In genomic region chr17:79991924-79992656, GRCh38 we compare ENCODE assay signal across 8 cellular contexts. TPM values are rescaled to one million over a fixed set of nuclear protein-coding genes. Genes with fewer than 3 reads are reported as not detected.
DNase-seq lines count a peak whose midpoint lies in the region; ATAC-seq and TF ChIP-seq lines count a peak whose summit lies in the region.

No MANE protein-coding gene starts in this region.

- H3K9me2 ChIP-seq in PC-9 (ENCODE audit: insufficient read depth): no peaks in the 10 kb centered on the region

- peaks cover 31% of the 10 kb centered on the region for H3F3A ChIP-seq in PC-9 (ENCODE audit: insufficient read depth, low read depth)

- intact Hi-C loops in PC-9 (cut with micrococcal nuclease; ENCODE audit: unreplicated experiment): loop anchor here (2.0 to 5.0 kb wide), 3 partner anchors 75 to 253 kb away; no protein-coding TSS in a partner anchor

- H3K4me1 ChIP-seq in PC-9 (replicated peaks; ENCODE audit: insufficient read depth) (peaks cover 45% of the 10 kb centered on the region), neutrophil (ENCODE audit: control insufficient read depth in 1 of 2, insufficient read depth in 1 of 2, low read depth in 1 of 2, low read length in 1 of 2) (peaks cover 54 to 58% of the 10 kb centered on the region in 2 experiments)

- DNase-seq in NCI-H1417 (lab: John Stamatoyannopoulos, UW): peak in 2 of 3 experiments; percentile 72 to 73
- no peak for DNase-seq in NCI-H1417 treated with DMSO at 0.1 percent for 48 hours (lab: John Stamatoyannopoulos, UW)
- no peak for DNase-seq in PC-9
- no peak for DNase-seq in epithelial cell of proximal tubule (ENCODE audit: low read depth)
- DNase-seq in pons (ENCODE audit: low spot score): no peak
- DNase-seq in LoVo (ENCODE audit: low spot score): no peak

- H3K27ac ChIP-seq in PC-9 (peak overlapping the region; percentile 100), neutrophil (peak overlapping the region; percentile 85)

- POLR2A ChIA-PET in PC-9 (lab: Charles Lee; ENCODE audit: unreplicated experiment): no interaction called here

- no peaks in the 10 kb centered on the region for H3K79me2 ChIP-seq in PC-9 (ENCODE audit: low read depth)

- H3K27me3 ChIP-seq in PC-9 (ENCODE audit: insufficient read depth, low read depth) (no peaks in the 10 kb centered on the region), neutrophil (peaks cover 60% of the 10 kb centered on the region)

- TF ChIP-seq CTCF in PC-9 (conservative IDR thresholded peaks at IDR 0.05) (no peak; the same call in 1 of the 2 replicates), epithelial cell of proximal tubule (conservative IDR thresholded peaks at IDR 0.05; ENCODE audit: low read depth, low read length) (no peak), neutrophil (IDR thresholded peaks at IDR 0.05) (peak; percentile 4)

- ATAC-seq in HG02885 (IDR thresholded peaks at IDR 0.05; ENCODE audit: poor library complexity, unreplicated experiment): no peak

- CTCF ChIA-PET in PC-9 (lab: Charles Lee): no interaction called here

- H3K4me3 ChIP-seq in PC-9 (no peak overlapping the region), epithelial cell of proximal tubule (ENCODE audit: low read depth, low read length) (peak overlapping the region; percentile 39), neutrophil (ENCODE audit: low read depth in 1 of 2, low read length in 1 of 2) (peak overlapping the region; percentile 65 to 70)

- H3K4me2 ChIP-seq in PC-9: peak overlapping the region; percentile 61

- H3K36me3 ChIP-seq in PC-9 (ENCODE audit: low read depth) (no peaks in the 10 kb centered on the region), neutrophil (no peaks in the 10 kb centered on the region)

- H2AFZ ChIP-seq in PC-9: no peak overlapping the region

- H3K9me3 ChIP-seq in PC-9 (ENCODE audit: insufficient read depth, low read depth) (no peaks in the 10 kb centered on the region), neutrophil (no peaks in the 10 kb centered on the region)

- H4K20me1 ChIP-seq in PC-9 (ENCODE audit: insufficient read depth): no peaks in the 10 kb centered on the region

- BruUV-seq in PC-9 (replicated peaks; lab: Mats Ljungman, UMichigan): no TSS peak

RNA-seq across cellular contexts. Expression of gene TBC1D16, which starts 43.6 kb away (rescaled TPM):
- 41.7 and 44.1 TPM in 2 replicates for total RNA-seq in PC-9 (2021)
- 19.9 and 25.7 TPM in 2 replicates for total RNA-seq in epithelial cell of proximal tubule

RNA-seq across cellular contexts. Expression of gene CCDC40, which starts 44.4 kb away (rescaled TPM):
- total RNA-seq in PC-9 (2021): 11.0 and 14.2 TPM in 2 replicates
- total RNA-seq in epithelial cell of proximal tubule: 1.3 and 2.2 TPM in 2 replicates

Comparison
In these comparisons a context has a peak if more than half of its experiments do, and no peak if none do; other contexts are left out.
1. DNase-seq: peak in NCI-H1417 (2 of 3); none in NCI-H1417 treated with DMSO at 0.1 percent for 48 hours (single experiment), PC-9 (0 of 2), epithelial cell of proximal tubule (single experiment), pons (single experiment) and LoVo (single experiment).